Comparison of ENCODE assay signal across 8 cellular contexts in the genomic region with DNA sequence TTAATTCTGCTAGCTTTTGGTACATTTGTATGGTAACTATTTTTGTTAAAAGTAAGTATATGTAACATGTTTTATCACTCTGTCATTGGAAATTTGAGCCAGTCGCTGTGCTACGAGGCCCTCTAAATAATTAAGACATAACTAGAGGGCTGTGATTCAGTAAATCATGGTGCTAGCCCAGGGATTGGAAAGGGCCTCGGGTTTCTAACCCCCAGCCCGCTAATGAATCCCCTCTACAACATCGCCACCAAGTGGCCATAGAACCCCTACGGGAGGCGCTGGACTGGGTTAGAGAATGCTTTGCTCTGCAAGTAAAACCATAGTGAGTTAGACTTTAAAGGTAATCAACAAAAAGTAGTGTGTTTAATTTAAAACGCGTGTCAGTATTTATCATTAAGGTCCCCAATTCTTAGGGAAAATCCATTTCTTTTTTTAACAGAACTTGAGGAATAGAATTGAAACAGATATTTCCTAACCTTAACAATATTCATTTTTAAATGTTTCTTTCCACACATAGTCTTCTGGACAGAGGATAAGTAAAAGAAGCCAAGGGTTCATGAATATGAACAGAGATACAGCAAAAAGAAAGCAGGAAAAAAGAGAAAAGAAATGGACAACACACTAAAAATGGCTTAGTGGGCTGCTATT.
DNase-seq lines count a peak whose midpoint lies in the region; ATAC-seq and TF ChIP-seq lines count a peak whose summit lies in the region.

No MANE protein-coding gene starts in this region.

- no peak overlapping the region for H3K4me3 ChIP-seq in Karpas-422 (ENCODE audit: low read length)
- no peak overlapping the region for H3K4me3 ChIP-seq in ascending aorta

- no peaks in the 10 kb centered on the region for H3K4me1 Mint-ChIP-seq in activated CD4-positive, alpha-beta T cell treated with anti-CD3 and anti-CD28 coated beads, Interleukin-2, amount 10 ng/mL, durations not matched to agents 24 days and 14 days

- H3K4me1 ChIP-seq in Karpas-422 (ENCODE audit: low read length) (no peaks in the 10 kb centered on the region), ascending aorta (no peaks in the 10 kb centered on the region)

- no peaks in the 10 kb centered on the region for H3K27me3 Mint-ChIP-seq in activated CD4-positive, alpha-beta T cell treated with anti-CD3 and anti-CD28 coated beads, Interleukin-2, amount 10 ng/mL, durations not matched to agents 24 days and 14 days

- peaks cover 9% of the 10 kb centered on the region for H3K9me3 Mint-ChIP-seq in activated CD4-positive, alpha-beta T cell treated with anti-CD3 and anti-CD28 coated beads, Interleukin-2, amount 10 ng/mL, durations not matched to agents 24 days and 14 days

- no peak for ATAC-seq in HG03520 (IDR thresholded peaks at IDR 0.05; ENCODE audit: unreplicated experiment)

- no peak overlapping the region for H3K4me2 ChIP-seq in Karpas-422 (ENCODE audit: low read depth, low read length, poor library complexity, severe bottlenecking)

- H3K27me3 ChIP-seq in Karpas-422 (ENCODE audit: low read length) (no peaks in the 10 kb centered on the region), ascending aorta (no peaks in the 10 kb centered on the region)

- no peak overlapping the region for H3K27ac ChIP-seq in C4-2B
- no peak overlapping the region for H3K27ac ChIP-seq in Karpas-422 (ENCODE audit: low read length)
- no peak overlapping the region for H3K27ac ChIP-seq in ascending aorta

- no peak overlapping the region for H2AFZ ChIP-seq in Karpas-422 (ENCODE audit: low read length)

- intact Hi-C loops in ascending aorta (cut with DNase I): no loop called here
- intact Hi-C loops in activated CD4-positive, alpha-beta T cell treated with anti-CD3 and anti-CD28 coated beads, Interleukin-2, amount 10 ng/mL, durations not matched to agents 24 days and 14 days (cut with micrococcal nuclease): no loop called here

- no peaks in the 10 kb centered on the region for H3K36me3 Mint-ChIP-seq in activated CD4-positive, alpha-beta T cell treated with anti-CD3 and anti-CD28 coated beads, Interleukin-2, amount 10 ng/mL, durations not matched to agents 24 days and 14 days (ENCODE audit: low read depth)

- DNase-seq in Karpas-422 (peak; percentile 83), ascending aorta (ENCODE audit: low spot score in 2 of 2) (no peak), left kidney (ENCODE audit: low read depth, low spot score) (peak; percentile 94), T-helper 9 cell (no peak)
- DNase-seq in activated effector memory CD4-positive, alpha-beta T cell treated with anti-CD3 and anti-CD28 coated beads, Interleukin-2, amount 50 U/mL, for 16 hours: no peak
- no peak for DNase-seq in activated CD4-positive, alpha-beta T cell treated with anti-CD3 and anti-CD28 coated beads, Interleukin-2, amount 10 ng/mL, durations not matched to agents 24 days and 14 days

- TF ChIP-seq CTCF in C4-2B (conservative IDR thresholded peaks at IDR 0.05) (peak; percentile 87), ascending aorta (IDR thresholded peaks at IDR 0.05) (peak in 2 of 3 experiments; percentile 23 to 44)

- no peaks in the 10 kb centered on the region for H4K20me1 ChIP-seq in Karpas-422 (ENCODE audit: insufficient read depth, low read depth, low read length)

- H3K9ac ChIP-seq in Karpas-422 (ENCODE audit: low read length): no peak overlapping the region

- no peaks in the 10 kb centered on the region for H3K79me2 ChIP-seq in Karpas-422 (ENCODE audit: low read length)

- no peak overlapping the region for H3K27ac Mint-ChIP-seq in activated CD4-positive, alpha-beta T cell treated with anti-CD3 and anti-CD28 coated beads, Interleukin-2, amount 10 ng/mL, durations not matched to agents 24 days and 14 days

- H3K9me2 ChIP-seq in Karpas-422 (replicated peaks; ENCODE audit: insufficient read depth, low read length): no peaks in the 10 kb centered on the region

- H3K36me3 ChIP-seq in Karpas-422 (ENCODE audit: insufficient read depth, low read length) (no peaks in the 10 kb centered on the region), ascending aorta (no peaks in the 10 kb centered on the region)

- no peak overlapping the region for H3K4me3 Mint-ChIP-seq in activated CD4-positive, alpha-beta T cell treated with anti-CD3 and anti-CD28 coated beads, Interleukin-2, amount 10 ng/mL, durations not matched to agents 24 days and 14 days

- no peaks in the 10 kb centered on the region; the same call in 1 of the 2 replicates for H3K9me3 ChIP-seq in Karpas-422 (ENCODE audit: low read length)
- H3K9me3 ChIP-seq in ascending aorta: no peaks in the 10 kb centered on the region

Comparison
In these comparisons a context has a peak if more than half of its experiments do, and no peak if none do; other contexts are left out.
1. DNase-seq: peak in Karpas-422 (single experiment) and left kidney (single experiment); none in ascending aorta (0 of 2), activated effector memory CD4-positive, alpha-beta T cell treated with anti-CD3 and anti-CD28 coated beads, Interleukin-2, amount 50 U/mL, for 16 hours (single experiment), T-helper 9 cell (single experiment) and activated CD4-positive, alpha-beta T cell treated with anti-CD3 and anti-CD28 coated beads, Interleukin-2, amount 10 ng/mL, durations not matched to agents 24 days and 14 days (single experiment).